In genomic region chr2:152175012-152175367, GRCh38 we compare ENCODE assay signal across 8 cellular contexts. TPM values are rescaled to one million over a fixed set of nuclear protein-coding genes. Genes with fewer than 3 reads are reported as not detected.
A peak's percentile ranks its signal among the peaks of the same experiment; 100 is the strongest.
DNase-seq lines count a peak whose midpoint lies in the region; ATAC-seq, FAIRE-seq and TF ChIP-seq lines count a peak whose summit lies in the region.

No MANE protein-coding gene starts in this region.

- H3K9me3 ChIP-seq in BE2C (no peaks in the 10 kb centered on the region), kidney (ENCODE audit: control insufficient read depth in 1 of 2, low read length in 2 of 2) (no peaks in the 10 kb centered on the region)

- peaks cover 2% of the 10 kb centered on the region for H3K27me3 Mint-ChIP-seq in activated T-helper 2 cell treated with anti-CD3 and anti-CD28 coated beads, Interferon-gamma antibody, Interleukin-2, Interleukin-4, amounts not matched to agents 10 μg/mL and 5 μg/mL and 100 μg/mL, durations not matched to agents 14 hours and 24 hours and 36 hours (ENCODE audit: low read depth)

- no peaks in the 10 kb centered on the region for H3K4me1 ChIP-seq in BE2C
- H3K4me1 ChIP-seq in kidney (ENCODE audit: control insufficient read depth in 1 of 2, insufficient read depth in 1 of 2, low read depth in 1 of 2, low read length in 2 of 2), result peaks cover 9 to 12% of the 10 kb centered on the region in 2 donors

- intact Hi-C loops in activated T-helper 2 cell treated with anti-CD3 and anti-CD28 coated beads, Interferon-gamma antibody, Interleukin-2, Interleukin-4, amounts not matched to agents 10 μg/mL and 5 μg/mL and 100 μg/mL, durations not matched to agents 14 hours and 24 hours and 36 hours (cut with micrococcal nuclease), result loop anchor here (1.0 to 2.0 kb wide), 3 partner anchors 232 to 542 kb away; partner anchors contain the start of gene PRPF40A
- intact Hi-C loops in kidney (cut with DNase I) (no loop called here), posterior vena cava (cut with DNase I) (loop anchor here in 1 of 2 donors (5.0 kb wide), 1 partner anchor 462 kb away; no protein-coding TSS in a partner anchor)

- H3K27me3 ChIP-seq in BE2C, result no peaks in the 10 kb centered on the region

- H3K4me3 Mint-ChIP-seq in activated T-helper 2 cell treated with anti-CD3 and anti-CD28 coated beads, Interferon-gamma antibody, Interleukin-2, Interleukin-4, amounts not matched to agents 10 μg/mL and 5 μg/mL and 100 μg/mL, durations not matched to agents 14 hours and 24 hours and 36 hours (ENCODE audit: low read depth), result peak overlapping the region; percentile 92

- no peaks in the 10 kb centered on the region for H3K9me3 Mint-ChIP-seq in activated T-helper 2 cell treated with anti-CD3 and anti-CD28 coated beads, Interferon-gamma antibody, Interleukin-2, Interleukin-4, amounts not matched to agents 10 μg/mL and 5 μg/mL and 100 μg/mL, durations not matched to agents 14 hours and 24 hours and 36 hours

- peak overlapping the region; percentile 99 for H3K27ac ChIP-seq in kidney (ENCODE audit: low read depth in 2 of 2, low read length in 2 of 2)
- H3K27ac ChIP-seq in temporal lobe (ENCODE audit: low read depth, low read length), result peak overlapping the region; percentile 92

- H3K36me3 ChIP-seq in BE2C (no peaks in the 10 kb centered on the region), kidney (ENCODE audit: control insufficient read depth in 1 of 2, insufficient read depth in 2 of 2, low read length in 2 of 2) (no peaks in the 10 kb centered on the region)

- H3K9ac ChIP-seq in kidney (ENCODE audit: low read length in 2 of 2), result peak overlapping the region; percentile 95 to 97

- peaks cover 4% of the 10 kb centered on the region for H3K36me3 Mint-ChIP-seq in activated T-helper 2 cell treated with anti-CD3 and anti-CD28 coated beads, Interferon-gamma antibody, Interleukin-2, Interleukin-4, amounts not matched to agents 10 μg/mL and 5 μg/mL and 100 μg/mL, durations not matched to agents 14 hours and 24 hours and 36 hours (ENCODE audit: low read depth)

- TF ChIP-seq CTCF in BE2C (IDR thresholded peaks at IDR 0.05; ENCODE audit: low read depth, low read length) (no peak), kidney (IDR thresholded peaks at IDR 0.05; ENCODE audit: borderline replicate concordance, extremely low read depth, insufficient read depth) (no peak)

- peaks cover 29% of the 10 kb centered on the region for H3K4me1 Mint-ChIP-seq in activated T-helper 2 cell treated with anti-CD3 and anti-CD28 coated beads, Interferon-gamma antibody, Interleukin-2, Interleukin-4, amounts not matched to agents 10 μg/mL and 5 μg/mL and 100 μg/mL, durations not matched to agents 14 hours and 24 hours and 36 hours (ENCODE audit: low read depth)

- no peak for FAIRE-seq in kidney (lab: Jason Lieb, UNC)

- DNase-seq in BE2C, result no peak
- no peak for DNase-seq in activated T-helper 2 cell treated with anti-CD3 and anti-CD28 coated beads, Interferon-gamma antibody, Interleukin-2, Interleukin-4, amounts not matched to agents 10 μg/mL and 5 μg/mL and 100 μg/mL, durations not matched to agents 14 hours and 24 hours and 36 hours (ENCODE audit: low spot score)
- DNase-seq in kidney, result no peak
- no peak for DNase-seq in posterior vena cava (ENCODE audit: low spot score)
- DNase-seq in stimulated activated CD4-positive, alpha-beta T cell treated with anti-CD3 and anti-CD28 coated beads, Interleukin-4, amount 100 ng/mL, for 4 hours, result no peak

- peak overlapping the region; percentile 96 for H3K27ac Mint-ChIP-seq in activated T-helper 2 cell treated with anti-CD3 and anti-CD28 coated beads, Interferon-gamma antibody, Interleukin-2, Interleukin-4, amounts not matched to agents 10 μg/mL and 5 μg/mL and 100 μg/mL, durations not matched to agents 14 hours and 24 hours and 36 hours

- ATAC-seq in GM19328 (IDR thresholded peaks at IDR 0.05; ENCODE audit: unreplicated experiment) (peak; percentile 29), HG03378 (IDR thresholded peaks at IDR 0.05; ENCODE audit: unreplicated experiment) (peak; percentile 22)

- H3K4me3 ChIP-seq in BE2C (ENCODE audit: low read depth, low read length) (peak overlapping the region; percentile 78), kidney (ENCODE audit: low read length in 2 of 2) (peak overlapping the region; percentile 98)

RNA-seq across cellular contexts. Expression of gene STAM2, which starts 0.6 kb away (rescaled TPM):
- 4.9 TPM for polyA plus RNA-seq in BE2C (2012; ENCODE audit: insufficient read depth, insufficient read length, low read depth)
- total RNA-seq in activated T-helper 2 cell treated with anti-CD3 and anti-CD28 coated beads, Interferon-gamma antibody, Interleukin-2, Interleukin-4, amounts not matched to agents 10 μg/mL and 5 μg/mL and 100 μg/mL, durations not matched to agents 14 hours and 24 hours and 36 hours, result 14.3 and 15.9 TPM in 2 replicates
- total RNA-seq in kidney, result 41.1 TPM
- polyA plus RNA-seq in kidney (ENCODE audit: insufficient read depth, low read depth, low replicate concordance), result 12.5 TPM
- 41.6 TPM for total RNA-seq in temporal lobe
- total RNA-seq in posterior vena cava, result 10 to 100 TPM; 40.9 to 50.8 TPM
